Comparison of ENCODE assay signal across 12 cellular contexts in genomic region chr12:69897744-69898143, GRCh38.
A peak's percentile ranks its signal among the peaks of the same experiment; 100 is the strongest.
DNase-seq lines count a peak whose midpoint lies in the region; ATAC-seq, FAIRE-seq and TF ChIP-seq lines count a peak whose summit lies in the region.
"Had no signal": no experiment of that assay in that cellular context is flagged by ENCODE, and none has a peak within 500 bp of the region (broad histone marks: within the 10 kb centered on the region; RNA-seq: fewer than 3 reads in every experiment).

No MANE protein-coding gene starts in this region.

- CTCF ChIA-PET in CD4-positive, alpha-beta T cell (lab: Charles Lee) = no interaction called here

- H3K27ac ChIP-seq in upper lobe of right lung = no peak overlapping the region
- no peak overlapping the region for H3K27ac ChIP-seq in CD4-positive, alpha-beta T cell (ENCODE audit: low read depth, low read length)
- H3K27ac ChIP-seq: A549, uterus had no signal

- no peak overlapping the region for H3K27ac Mint-ChIP-seq in activated T-helper 2 cell treated with anti-CD3 and anti-CD28 coated beads, Interferon-gamma antibody, Interleukin-2, Interleukin-4, amounts not matched to agents 10 μg/mL and 5 μg/mL and 100 μg/mL, durations not matched to agents 14 hours and 24 hours and 36 hours
- no peak overlapping the region for H3K27ac Mint-ChIP-seq in CD4-positive, alpha-beta T cell

- intact Hi-C loops in Right ventricle myocardium inferior (cut with DNase I) = loop anchor here (2.0 kb wide), 1 partner anchor 833 kb away; no protein-coding TSS in a partner anchor
- intact Hi-C loops in cardiac septum (cut with DNase I) = loop anchor here (10.0 kb wide), 1 partner anchor 147 kb away; no protein-coding TSS in a partner anchor
- intact Hi-C loops in upper lobe of right lung (cut with DNase I) = loop anchor here (10.0 kb wide), 1 partner anchor 837 kb away; no protein-coding TSS in a partner anchor
- intact Hi-C loops in activated T-helper 2 cell treated with anti-CD3 and anti-CD28 coated beads, Interferon-gamma antibody, Interleukin-2, Interleukin-4, amounts not matched to agents 10 μg/mL and 5 μg/mL and 100 μg/mL, durations not matched to agents 14 hours and 24 hours and 36 hours (cut with micrococcal nuclease) = no loop called here
- intact Hi-C loops in CD4-positive, alpha-beta T cell (cut with DNase I, micrococcal nuclease) = loop anchor here in 1 of 2 experiments (10.0 kb wide), 1 partner anchor 1847 kb away; no protein-coding TSS in a partner anchor

- FAIRE-seq in bronchial epithelial cell (lab: Jason Lieb, UNC) = no peak
- FAIRE-seq: A549 had no signal

- H3K4me3 Mint-ChIP-seq in activated T-helper 2 cell treated with anti-CD3 and anti-CD28 coated beads, Interferon-gamma antibody, Interleukin-2, Interleukin-4, amounts not matched to agents 10 μg/mL and 5 μg/mL and 100 μg/mL, durations not matched to agents 14 hours and 24 hours and 36 hours (ENCODE audit: low read depth) = no peak overlapping the region
- H3K4me3 Mint-ChIP-seq in CD4-positive, alpha-beta T cell = no peak overlapping the region

- ATAC-seq in Right ventricle myocardium inferior (peak; percentile 83), upper lobe of right lung (peak; percentile 44)
- no peak for ATAC-seq in CD4-positive, alpha-beta T cell (ENCODE audit: poor library complexity)
- ATAC-seq: A549 had no signal

- no peaks in the 10 kb centered on the region for H3K36me3 Mint-ChIP-seq in activated T-helper 2 cell treated with anti-CD3 and anti-CD28 coated beads, Interferon-gamma antibody, Interleukin-2, Interleukin-4, amounts not matched to agents 10 μg/mL and 5 μg/mL and 100 μg/mL, durations not matched to agents 14 hours and 24 hours and 36 hours (ENCODE audit: low read depth)
- H3K36me3 Mint-ChIP-seq in CD4-positive, alpha-beta T cell (ENCODE audit: low read depth) = no peaks in the 10 kb centered on the region

- H3K4me3 ChIP-seq in bronchial epithelial cell (ENCODE audit: low read depth, low read length) = no peak overlapping the region
- no peak overlapping the region for H3K4me3 ChIP-seq in upper lobe of right lung
- H3K4me3 ChIP-seq: A549, uterus had no signal

- TF ChIP-seq CTCF in bronchial epithelial cell (IDR thresholded peaks at IDR 0.05; ENCODE audit: insufficient read depth, low read length, severe bottlenecking) = no peak
- no peak for TF ChIP-seq CTCF in upper lobe of right lung (IDR thresholded peaks at IDR 0.05)
- no peak for TF ChIP-seq CTCF in CD4-positive, alpha-beta T cell (IDR thresholded peaks at IDR 0.05)

- no peaks in the 10 kb centered on the region for H3K9me3 Mint-ChIP-seq in activated T-helper 2 cell treated with anti-CD3 and anti-CD28 coated beads, Interferon-gamma antibody, Interleukin-2, Interleukin-4, amounts not matched to agents 10 μg/mL and 5 μg/mL and 100 μg/mL, durations not matched to agents 14 hours and 24 hours and 36 hours
- H3K9me3 Mint-ChIP-seq in CD4-positive, alpha-beta T cell = no peaks in the 10 kb centered on the region

- peaks cover 4% of the 10 kb centered on the region for H3K4me1 Mint-ChIP-seq in activated T-helper 2 cell treated with anti-CD3 and anti-CD28 coated beads, Interferon-gamma antibody, Interleukin-2, Interleukin-4, amounts not matched to agents 10 μg/mL and 5 μg/mL and 100 μg/mL, durations not matched to agents 14 hours and 24 hours and 36 hours (ENCODE audit: low read depth)
- no peaks in the 10 kb centered on the region for H3K4me1 Mint-ChIP-seq in CD4-positive, alpha-beta T cell (ENCODE audit: low read depth)

- H3K9me3 ChIP-seq in upper lobe of right lung = no peaks in the 10 kb centered on the region
- H3K9me3 ChIP-seq in CD4-positive, alpha-beta T cell (ENCODE audit: control insufficient read depth, low read length) = no peaks in the 10 kb centered on the region
- H3K9me3 ChIP-seq: A549, uterus had no signal

- no peaks in the 10 kb centered on the region for H3K27me3 ChIP-seq in bronchial epithelial cell (ENCODE audit: control insufficient read depth, insufficient read depth, low read length)
- no peaks in the 10 kb centered on the region for H3K27me3 ChIP-seq in upper lobe of right lung
- no peaks in the 10 kb centered on the region for H3K27me3 ChIP-seq in CD4-positive, alpha-beta T cell (ENCODE audit: control insufficient read depth, insufficient read depth, low read length)
- H3K27me3 ChIP-seq: uterus had no signal

- H3K36me3 ChIP-seq in bronchial epithelial cell (ENCODE audit: control insufficient read depth, insufficient read depth, low read length) = no peaks in the 10 kb centered on the region
- H3K36me3 ChIP-seq in upper lobe of right lung = no peaks in the 10 kb centered on the region
- H3K36me3 ChIP-seq: uterus had no signal

- H3K27me3 Mint-ChIP-seq in activated T-helper 2 cell treated with anti-CD3 and anti-CD28 coated beads, Interferon-gamma antibody, Interleukin-2, Interleukin-4, amounts not matched to agents 10 μg/mL and 5 μg/mL and 100 μg/mL, durations not matched to agents 14 hours and 24 hours and 36 hours (ENCODE audit: low read depth) = no peaks in the 10 kb centered on the region
- H3K27me3 Mint-ChIP-seq in CD4-positive, alpha-beta T cell = peaks cover 16% of the 10 kb centered on the region

- DNase-seq in Right ventricle myocardium inferior (ENCODE audit: missing footprints) (peak; percentile 67), cardiac septum (ENCODE audit: low spot score) (no peak), bronchial epithelial cell (ENCODE audit: low read depth) (peak; percentile 77), islet precursor cell (peak; percentile 99), upper lobe of right lung (no peak), T-helper 9 cell (no peak)
- DNase-seq in activated T-helper 2 cell treated with anti-CD3 and anti-CD28 coated beads, Interferon-gamma antibody, Interleukin-2, Interleukin-4, amounts not matched to agents 10 μg/mL and 5 μg/mL and 100 μg/mL, durations not matched to agents 14 hours and 24 hours and 36 hours (ENCODE audit: low spot score) = no peak
- DNase-seq in CD4-positive, alpha-beta T cell = no peak
- DNase-seq: activated T-cell treated with anti-CD3 and anti-CD28 coated beads, Interleukin-2, amount 50 U/mL, for 1 hour; stimulated activated CD4-positive, alpha-beta T cell treated with anti-CD3 and anti-CD28 coated beads, Interleukin-15, amount 100 ng/mL, for 24 hours; uterus had no signal

- POLR2A ChIA-PET in CD4-positive, alpha-beta T cell (lab: Charles Lee) = no interaction called here

- peaks cover 6% of the 10 kb centered on the region for H3K4me1 ChIP-seq in upper lobe of right lung
- H3K4me1 ChIP-seq: A549, uterus had no signal

Comparison
In these comparisons a context has a peak if more than half of its experiments do, and no peak if none do; other contexts are left out.
1. DNase-seq: peak in Right ventricle myocardium inferior (single experiment), bronchial epithelial cell (single experiment) and islet precursor cell (single experiment); none in cardiac septum (single experiment), upper lobe of right lung (single experiment), activated T-helper 2 cell treated with anti-CD3 and anti-CD28 coated beads, Interferon-gamma antibody, Interleukin-2, Interleukin-4, amounts not matched to agents 10 μg/mL and 5 μg/mL and 100 μg/mL, durations not matched to agents 14 hours and 24 hours and 36 hours (single experiment), CD4-positive, alpha-beta T cell (0 of 10) and T-helper 9 cell (single experiment).